Comparison of ENCODE assay signal across 8 cellular contexts in genomic region chr12:54379401-54380201, GRCh38. TPM values are rescaled to one million over a fixed set of nuclear protein-coding genes. Genes with fewer than 3 reads are reported as not detected.
DNase-seq lines count a peak whose midpoint lies in the region; TF ChIP-seq lines count a peak whose summit lies in the region.

No MANE protein-coding gene starts in this region.

- H2AK5ac ChIP-seq in trophoblast cell (ENCODE audit: low read length): no peak overlapping the region

- no peaks in the 10 kb centered on the region for H3K36me3 ChIP-seq in GM23248 (ENCODE audit: low read depth)
- H3K36me3 ChIP-seq in trophoblast cell (ENCODE audit: control insufficient read depth in 1 of 2, insufficient read depth in 2 of 2, low read length in 2 of 2): peaks cover 31 to 36% of the 10 kb centered on the region in 2 experiments
- H3K36me3 ChIP-seq in tibial nerve: no peaks in the 10 kb centered on the region

- H3K79me2 ChIP-seq in GM23248 (ENCODE audit: insufficient read depth) (no peaks in the 10 kb centered on the region), trophoblast cell (ENCODE audit: control insufficient read depth, insufficient read depth, low read length, poor library complexity) (no peaks in the 10 kb centered on the region)

- 6 to 8% methylated on average over 13 to 19 of the region's 19 CpGs for WGBS in GM23248 (ENCODE audit: low coverage in 1 of 2, low lambda C conversion rate in 2 of 2, missing lambda C conversion rate in 2 of 2), 2 experiments
- WGBS in trophoblast cell (ENCODE audit: extremely low coverage, insufficient coverage, insufficient read length): no CpG with 5 or more reads among the region's 19 CpGs
- 10 to 13% methylated on average over 18 to 19 of the region's 19 CpGs for WGBS in tibial nerve, 2 donors

- H4K20me1 ChIP-seq in GM23248 (ENCODE audit: insufficient read depth): no peaks in the 10 kb centered on the region

- peak overlapping the region; percentile 18 for H4K8ac ChIP-seq in trophoblast cell (ENCODE audit: low read depth, low read length)

- no peak overlapping the region for H3K14ac ChIP-seq in trophoblast cell (ENCODE audit: low read length)

- peak overlapping the region; percentile 68 for H3K9ac ChIP-seq in GM23248
- peak overlapping the region; percentile 12 for H3K9ac ChIP-seq in trophoblast cell (ENCODE audit: low read length)

- in situ Hi-C loops in GM23248 (cut with MboI): no loop called here

- no peak for TF ChIP-seq POLR2A in tibial nerve (IDR thresholded peaks at IDR 0.05)

- H2AFZ ChIP-seq in GM23248: peak overlapping the region; percentile 73
- H2AFZ ChIP-seq in trophoblast cell (ENCODE audit: insufficient read depth, low read length, poor library complexity): no peak overlapping the region

- peak overlapping the region; percentile 3 for H2BK12ac ChIP-seq in trophoblast cell (ENCODE audit: low read length)

- peak in 1 of 2 donors; percentile 30 for TF ChIP-seq EP300 in tibial nerve (IDR thresholded peaks at IDR 0.05)

- no peak overlapping the region for H4K12ac ChIP-seq in trophoblast cell (ENCODE audit: low read depth, low read length)

- peaks cover 7% of the 10 kb centered on the region for H3K79me1 ChIP-seq in trophoblast cell (ENCODE audit: low read length)

- H2BK120ac ChIP-seq in trophoblast cell (ENCODE audit: insufficient read depth, low read length, poor library complexity): no peak overlapping the region

- no peaks in the 10 kb centered on the region for H3K9me2 ChIP-seq in GM23248 (ENCODE audit: insufficient read depth)

- no peak overlapping the region for H2BK5ac ChIP-seq in trophoblast cell (ENCODE audit: low read depth, low read length, poor library complexity)

- H3K9me3 ChIP-seq in GM23248 (ENCODE audit: low read depth): no peaks in the 10 kb centered on the region
- H3K9me3 ChIP-seq in trophoblast cell (ENCODE audit: insufficient read depth, low read depth, low read length): no peaks in the 10 kb centered on the region
- H3K9me3 ChIP-seq in tibial nerve: no peaks in the 10 kb centered on the region

- H3K4ac ChIP-seq in trophoblast cell (ENCODE audit: low read depth, low read length): no peak overlapping the region

- H3K4me2 ChIP-seq in GM23248 (ENCODE audit: unreplicated experiment): peak overlapping the region; percentile 90
- H3K4me2 ChIP-seq in trophoblast cell (ENCODE audit: low read length): peak overlapping the region; percentile 62

- peaks cover 14% of the 10 kb centered on the region; the same call in 1 of the 2 replicates for H3F3A ChIP-seq in GM23248 (ENCODE audit: insufficient read depth)

- no peak overlapping the region for H3K23ac ChIP-seq in trophoblast cell (ENCODE audit: low read length)

- no peak overlapping the region for H3K27ac ChIP-seq in GM23248
- no peak overlapping the region for H3K27ac ChIP-seq in trophoblast cell (ENCODE audit: low read depth, low read length)
- peak overlapping the region in 3 of 4 donors; percentile 47 to 86 (median 67) for H3K27ac ChIP-seq in tibial nerve

- H3K4me1 ChIP-seq in GM23248 (ENCODE audit: insufficient read depth) (peaks cover 12% of the 10 kb centered on the region), trophoblast cell (ENCODE audit: control insufficient read depth in 1 of 2, insufficient read depth in 2 of 2, low read length in 2 of 2) (peaks cover 11 to 20% of the 10 kb centered on the region in 2 experiments), tibial nerve (peaks cover 0 to 51% (median 17%) of the 10 kb centered on the region in 4 donors)

- H3K4me3 ChIP-seq in GM23248 (peak overlapping the region; percentile 66), trophoblast cell (ENCODE audit: low read depth, low read length) (no peak overlapping the region), tibial nerve (peak overlapping the region; percentile 22 to 63 (median 38))

- H4K91ac ChIP-seq in trophoblast cell (ENCODE audit: low read depth, low read length): peak overlapping the region; percentile 15

- DNase-seq in DMS 273 treated with DMSO at 0.1 percent for 48 hours (lab: John Stamatoyannopoulos, UW): peak; percentile 62
- DNase-seq in GM23248: peak; percentile 94
- DNase-seq in MV-4-11 (lab: John Stamatoyannopoulos, UW): peak; percentile 73
- peak; percentile 44 for DNase-seq in SKM-1 treated with dmso at 0.1 percent for 144 hours (lab: John Stamatoyannopoulos, UW; ENCODE audit: unreplicated experiment)
- peak; percentile 85 for DNase-seq in activated naive CD8-positive, alpha-beta T cell treated with anti-CD3 and anti-CD28 coated beads, Interleukin-2, amount 50 U/mL, for 16 hours (ENCODE audit: low read depth, low spot score)
- DNase-seq in cardiac septum (ENCODE audit: low spot score): peak; percentile 96
- peak; percentile 90 to 96 for DNase-seq in trophoblast cell
- peak; percentile 85 to 91 for DNase-seq in tibial nerve (ENCODE audit: low spot score in 2 of 2)

- intact Hi-C loops in cardiac septum (cut with DNase I): no loop called here

- no peaks in the 10 kb centered on the region for H3K27me3 ChIP-seq in GM23248 (replicated peaks; ENCODE audit: insufficient read depth)
- H3K27me3 ChIP-seq in trophoblast cell (ENCODE audit: insufficient read depth, low read length): no peaks in the 10 kb centered on the region
- no peaks in the 10 kb centered on the region for H3K27me3 ChIP-seq in tibial nerve

- peak; percentile 99 to 100 (median 100) for TF ChIP-seq CTCF in tibial nerve (IDR thresholded peaks at IDR 0.05)

- peak overlapping the region; percentile 48 for H3K18ac ChIP-seq in trophoblast cell (ENCODE audit: low read length)

RNA-seq across cellular contexts. Expression of gene ZNF385A, which starts 4.9 kb away (rescaled TPM):
- 1.6 and 1.8 TPM in 2 replicates for total RNA-seq in GM23248 (2014; rRNA removed; shearing (Covaris generic))
- polyA plus RNA-seq in GM23248 (2016; fragmentation: Nextera tagmentation; extraction: Ambion mirVana): 2.9 and 3.1 TPM in 2 replicates
- total RNA-seq in cardiac septum: 4.8 TPM
- 74.0 and 75.2 TPM in 2 replicates for polyA plus RNA-seq in trophoblast cell (2013)
- 10 to 100 TPM in 3 of 4 donors, 1 to 10 TPM in 1; 9.0 to 19.8 (median 13.5) TPM for total RNA-seq in tibial nerve

RNA-seq across cellular contexts. Expression of gene GPR84, which starts 15.3 kb away (rescaled TPM):
- total RNA-seq in GM23248 (2014; rRNA removed; shearing (Covaris generic)): not detected in 2 replicates
- polyA plus RNA-seq in GM23248 (2016; fragmentation: Nextera tagmentation; extraction: Ambion mirVana): not detected in 2 replicates
- total RNA-seq in cardiac septum (0.22 TPM), tibial nerve (under 1 TPM in 1 of 4 donors, not detected in 3; 0.42 TPM)
- 0.04 and 0.06 TPM in 2 replicates for polyA plus RNA-seq in trophoblast cell (2013)

RNA-seq across cellular contexts. Expression of gene ITGA5, which starts 39.5 kb away (rescaled TPM):
- total RNA-seq in GM23248 (2014; rRNA removed; shearing (Covaris generic)): 496 and 541 TPM in 2 replicates
- 402 and 416 TPM in 2 replicates for polyA plus RNA-seq in GM23248 (2016; fragmentation: Nextera tagmentation; extraction: Ambion mirVana)
- total RNA-seq in cardiac septum (48.2 TPM), tibial nerve (100 to 1,000 TPM in 3 of 4 donors, 10 to 100 TPM in 1; 73.6 to 145 (median 123) TPM)
- 81.6 and 90.0 TPM in 2 replicates for polyA plus RNA-seq in trophoblast cell (2013)

RNA-seq across cellular contexts. Expression of gene COPZ1, which starts 54.7 kb away (rescaled TPM):
- 149 and 204 TPM in 2 replicates for total RNA-seq in GM23248 (2014; rRNA removed; shearing (Covaris generic))
- polyA plus RNA-seq in GM23248 (2016; fragmentation: Nextera tagmentation; extraction: Ambion mirVana): 170 and 183 TPM in 2 replicates
- total RNA-seq in cardiac septum (106 TPM), tibial nerve (10 to 100 TPM; 38.0 to 52.0 (median 43.6) TPM)
- polyA plus RNA-seq in trophoblast cell (2013): 133 and 138 TPM in 2 replicates

Comparison
In these comparisons a context has a peak if more than half of its experiments do, and no peak if none do; other contexts are left out.
1. DNase-seq: peak in every context shown above with its lines; median percentile 96 in cardiac septum; 94 in GM23248; 93 in trophoblast cell; 88 in tibial nerve; 85 in activated naive CD8-positive, alpha-beta T cell treated with anti-CD3 and anti-CD28 coated beads, Interleukin-2, amount 50 U/mL, for 16 hours; 73 in MV-4-11; 62 in DMS 273 treated with DMSO at 0.1 percent for 48 hours; 44 in SKM-1 treated with dmso at 0.1 percent for 144 hours.
2. H3K27ac ChIP-seq: peak in tibial nerve (3 of 4); none in GM23248 (single experiment) and trophoblast cell (single experiment).